ENCODE assay signal across 6 cellular contexts in the genomic region with DNA sequence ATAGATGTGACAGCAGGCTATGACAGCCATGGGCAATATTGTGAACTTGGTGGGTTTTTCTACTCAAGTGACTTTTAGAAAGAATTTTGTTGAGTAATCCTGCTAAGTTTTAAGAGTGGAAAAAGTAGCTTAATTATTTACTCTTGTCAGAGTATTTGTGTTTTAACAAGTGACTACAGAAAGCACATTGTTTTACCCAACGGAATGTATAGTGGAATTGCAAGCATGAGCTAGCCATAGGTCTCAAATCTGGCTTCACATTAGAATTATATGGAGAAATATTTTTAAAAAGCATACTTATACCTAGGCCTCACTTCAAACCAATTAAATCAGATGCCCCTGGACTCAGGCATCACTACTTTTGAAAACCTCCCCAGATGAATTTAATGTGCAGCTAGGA.
"Had no signal": no experiment of that assay in that cellular context is flagged by ENCODE, and none has a peak within 500 bp of the region (broad histone marks: within the 10 kb centered on the region; RNA-seq: fewer than 3 reads in every experiment).

No MANE protein-coding gene starts in this region.

- H2AFZ ChIP-seq: GM23338 had no signal

- H3K4me3 ChIP-seq: GM23338 had no signal

- FAIRE-seq: H1, H54, HTR-8/SVneo had no signal

- DNase-seq: H9, HCEC 1CT had no signal

- H3K4me2 ChIP-seq: GM23338 had no signal
